17 cellular contexts compared by ENCODE assay signal in genomic region chr2:175432793-175433192, GRCh38.
"Had no signal": no experiment of that assay in that cellular context is flagged by ENCODE, and none has a peak within 500 bp of the region (broad histone marks: within the 10 kb centered on the region; RNA-seq: fewer than 3 reads in every experiment).

No MANE protein-coding gene starts in this region.

- H3K4me3 Mint-ChIP-seq: memory B cell, natural killer cell, neural progenitor cell, type B pancreatic cell had no signal

- DNase-seq: cortex of kidney; effector CD4-positive, alpha-beta T cell; natural killer cell; right lobe of liver; small intestine; stimulated activated CD4-positive, alpha-beta T cell treated with anti-CD3 and anti-CD28 coated beads, Interleukin-15, amount 100 ng/mL, for 24 hours; stimulated activated CD4-positive, alpha-beta T cell treated with anti-CD3 and anti-CD28 coated beads, Interleukin-2, amount 100 ng/mL, for 48 hours; stimulated activated naive CD4-positive, alpha-beta T cell; substantia nigra; testis; tibial artery had no signal

- H3K27me3 Mint-ChIP-seq: memory B cell, progenitor cell of endocrine pancreas, type B pancreatic cell had no signal

- H3K27me3 ChIP-seq: neural progenitor cell, right lobe of liver, testis, tibial artery had no signal

- H3K9me3 Mint-ChIP-seq: natural killer cell had no signal

- H3K27ac ChIP-seq: neural progenitor cell, parathyroid adenoma, right lobe of liver, testis, tibial artery had no signal

- H3K4me1 Mint-ChIP-seq: memory B cell, natural killer cell had no signal

- H3K4me3 ChIP-seq: lung, neural progenitor cell, right lobe of liver, testis, tibial artery had no signal

- H3K27ac Mint-ChIP-seq: memory B cell, natural killer cell, neural progenitor cell, progenitor cell of endocrine pancreas, type B pancreatic cell had no signal

- H3K36me3 Mint-ChIP-seq: memory B cell, natural killer cell, neural progenitor cell, type B pancreatic cell had no signal
